ENCODE assay signal across 9 cellular contexts in the genomic region with DNA sequence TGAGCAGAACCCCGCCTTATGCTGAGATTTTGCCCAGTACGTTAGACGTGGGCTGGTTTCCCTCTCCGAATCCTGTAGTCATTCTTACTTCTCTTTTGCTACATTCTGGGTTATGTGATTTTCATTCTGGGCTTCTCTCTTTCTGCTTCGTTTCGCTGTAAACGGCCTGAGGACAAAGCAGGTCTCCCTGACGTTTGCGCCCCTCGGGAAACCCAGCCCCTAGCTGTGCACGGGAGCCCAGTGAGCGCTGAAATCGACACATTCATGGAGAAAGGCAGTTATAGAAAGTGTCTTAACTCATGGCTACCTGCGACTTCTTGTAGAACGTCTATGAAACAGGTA. TPM values are rescaled to one million over a fixed set of nuclear protein-coding genes. Genes with fewer than 3 reads are reported as not detected.
DNase-seq lines count a peak whose midpoint lies in the region; ATAC-seq and TF ChIP-seq lines count a peak whose summit lies in the region.
"Had no signal": no experiment of that assay in that cellular context is flagged by ENCODE, and none has a peak within 500 bp of the region (broad histone marks: within the 10 kb centered on the region; RNA-seq: fewer than 3 reads in every experiment).

No MANE protein-coding gene starts in this region.

- H3K27ac Mint-ChIP-seq in stimulated activated naive B cell treated with anti-CD40 and anti-IgM and Interleukin-4, amounts not matched to agents 10 μg/mL and 1 μg/mL and 100 μg/mL, for 72 hours, result peak overlapping the region; percentile 33

- H3K9me3 Mint-ChIP-seq in stimulated activated naive B cell treated with anti-CD40 and anti-IgM and Interleukin-4, amounts not matched to agents 10 μg/mL and 1 μg/mL and 100 μg/mL, for 72 hours, result peaks cover 2 to 5% of the 10 kb centered on the region in 2 donors

- H3K4me1 ChIP-seq in HUES6 (ENCODE audit: control insufficient read depth, insufficient read depth, low read length), result peaks cover 9% of the 10 kb centered on the region; the same call in 1 of the 2 replicates
- no peaks in the 10 kb centered on the region for H3K4me1 ChIP-seq in ascending aorta
- peaks cover 10% of the 10 kb centered on the region; the same call in 1 of the 2 replicates for H3K4me1 ChIP-seq in iPS-20b (ENCODE audit: insufficient read depth, low read length)

- H3K9me3 ChIP-seq in HUES6 (ENCODE audit: control insufficient read depth, insufficient read depth, low read depth, low read length) (no peaks in the 10 kb centered on the region), ascending aorta (no peaks in the 10 kb centered on the region), iPS-20b (ENCODE audit: insufficient read depth, low read depth, low read length) (no peaks in the 10 kb centered on the region)

- H3K27me3 Mint-ChIP-seq in stimulated activated naive B cell treated with anti-CD40 and anti-IgM and Interleukin-4, amounts not matched to agents 10 μg/mL and 1 μg/mL and 100 μg/mL, for 72 hours, result peaks cover 60 to 80% of the 10 kb centered on the region in 2 donors

- peaks cover 26% of the 10 kb centered on the region for H3K27me3 ChIP-seq in HUES6 (ENCODE audit: control insufficient read depth, insufficient read depth, low read length)
- H3K27me3 ChIP-seq in ascending aorta, result no peaks in the 10 kb centered on the region
- peaks cover 35% of the 10 kb centered on the region for H3K27me3 ChIP-seq in iPS-20b (ENCODE audit: insufficient read depth, low read length)

- intact Hi-C loops in ascending aorta (cut with DNase I), result loop anchor here (5.0 kb wide), 1 partner anchor 584 kb away; a partner anchor contains a TSS

- no peak for TF ChIP-seq CTCF in ascending aorta (IDR thresholded peaks at IDR 0.05)

- H3K36me3 ChIP-seq in HUES6 (ENCODE audit: control insufficient read depth, insufficient read depth, low read length), result no peaks in the 10 kb centered on the region
- no peaks in the 10 kb centered on the region for H3K36me3 ChIP-seq in ascending aorta
- H3K36me3 ChIP-seq in iPS-20b (ENCODE audit: insufficient read depth, low read depth, low read length), result no peaks in the 10 kb centered on the region

- peak overlapping the region; percentile 0 for H3K9ac ChIP-seq in HUES6 (ENCODE audit: low read length)
- peak overlapping the region; percentile 64; the same call in 1 of the 2 replicates for H3K9ac ChIP-seq in iPS-20b (ENCODE audit: low read depth, low read length)
- H3K9ac ChIP-seq: KMS-11 had no signal

- H3K27ac ChIP-seq in HUES6 (ENCODE audit: low read depth, low read length), result no peak overlapping the region
- H3K27ac ChIP-seq in ascending aorta, result no peak overlapping the region
- no peak overlapping the region for H3K27ac ChIP-seq in iPS-20b (ENCODE audit: low read length)
- H3K27ac ChIP-seq: KMS-11 had no signal

- H3K4me3 ChIP-seq in HUES6 (ENCODE audit: low read depth, low read length) (peak overlapping the region; percentile 56), ascending aorta (peak overlapping the region; percentile 32 to 62), iPS-20b (ENCODE audit: low read length) (peak overlapping the region; percentile 70)

- ATAC-seq in stimulated activated naive B cell treated with anti-CD40 and anti-IgM and Interleukin-4, amounts not matched to agents 10 μg/mL and 1 μg/mL and 100 μg/mL, for 72 hours (replicated peaks), result no peak
- ATAC-seq in HG03432 (IDR thresholded peaks at IDR 0.05; ENCODE audit: unreplicated experiment), result no peak

- peak overlapping the region; percentile 52 to 71 for H3K4me3 Mint-ChIP-seq in stimulated activated naive B cell treated with anti-CD40 and anti-IgM and Interleukin-4, amounts not matched to agents 10 μg/mL and 1 μg/mL and 100 μg/mL, for 72 hours

- H3K4me1 Mint-ChIP-seq in stimulated activated naive B cell treated with anti-CD40 and anti-IgM and Interleukin-4, amounts not matched to agents 10 μg/mL and 1 μg/mL and 100 μg/mL, for 72 hours, result peaks cover 6 to 9% of the 10 kb centered on the region in 2 donors

- H3K36me3 Mint-ChIP-seq in stimulated activated naive B cell treated with anti-CD40 and anti-IgM and Interleukin-4, amounts not matched to agents 10 μg/mL and 1 μg/mL and 100 μg/mL, for 72 hours, result no peaks in the 10 kb centered on the region

- DNase-seq in ascending aorta (ENCODE audit: low spot score in 2 of 2), result no peak
- DNase-seq in stimulated activated naive B cell treated with anti-CD40 and anti-IgM and Interleukin-4, amounts not matched to agents 10 μg/mL and 1 μg/mL and 100 μg/mL, for 72 hours, result no peak
- no peak for DNase-seq in hepatic stellate cell (ENCODE audit: low spot score)
- DNase-seq in C1 segment of cervical spinal cord (lab: John Stamatoyannopoulos, UW), result no peak

RNA-seq across cellular contexts. Expression of a gene that starts 22.7 kb away (rescaled TPM):
- total RNA-seq in ascending aorta, result not detected
- total RNA-seq: OCI-LY7 had no signal
